Comparison of ENCODE assay signal across 15 cellular contexts in the genomic region with DNA sequence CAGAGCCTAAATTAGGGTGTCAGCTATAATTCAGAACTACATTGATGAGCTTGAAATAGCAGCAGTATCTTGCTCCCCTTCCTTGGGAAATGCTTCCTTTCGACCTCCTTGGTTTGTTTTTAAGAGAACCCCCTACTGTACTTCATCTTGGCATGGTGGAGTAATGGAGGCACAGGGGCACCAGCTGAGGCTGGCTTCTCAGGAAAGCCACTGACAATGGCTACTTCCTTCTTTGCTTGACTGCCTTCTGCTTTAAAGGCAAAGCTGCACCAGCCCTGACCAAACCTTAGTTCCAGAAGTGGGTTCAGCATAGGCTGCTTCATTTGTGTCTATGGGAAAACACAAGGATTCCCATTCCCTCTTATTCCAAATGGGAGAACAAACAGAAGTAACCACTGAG. TPM values are rescaled to one million over a fixed set of nuclear protein-coding genes. Genes with fewer than 3 reads are reported as not detected.
DNase-seq lines count a peak whose midpoint lies in the region; ATAC-seq and TF ChIP-seq lines count a peak whose summit lies in the region.
"Had no signal": no experiment of that assay in that cellular context is flagged by ENCODE, and none has a peak within 500 bp of the region (broad histone marks: within the 10 kb centered on the region; RNA-seq: fewer than 3 reads in every experiment).

No MANE protein-coding gene starts in this region.

- H3K27me3 ChIP-seq in heart right ventricle (no peaks in the 10 kb centered on the region), transverse colon (no peaks in the 10 kb centered on the region)
- H3K27me3 ChIP-seq: thyroid gland had no signal

- intact Hi-C loops in heart right ventricle (cut with DNase I): loop anchor here (5.0 to 10.0 kb wide), 5 partner anchors 88 to 128 kb away; partner anchors contain the start of gene USP3 (in 3 of the 10)
- intact Hi-C loops in Right ventricle myocardium superior (cut with DNase I): loop anchor here (5.0 kb wide), 2 partner anchors 93 to 128 kb away; partner anchors contain the start of gene USP3
- intact Hi-C loops in transverse colon (cut with DNase I; ENCODE audit: low total_unique reads): no loop called here

- no peaks in the 10 kb centered on the region for H3K36me3 Mint-ChIP-seq in T-helper 17 cell (ENCODE audit: low read depth)
- peaks cover 0 to 40% (median 12%) of the 10 kb centered on the region in 3 donors for H3K36me3 Mint-ChIP-seq in naive thymus-derived CD8-positive, alpha-beta T cell

- in situ Hi-C loops in transverse colon (cut with MboI; ENCODE audit: low pct_ligation_motif_present in 1 of 4, low pct_unique_long_range_greater_than_20kb in 1 of 4, low sequenced_read_pairs in 3 of 4): loop anchor here in 1 of 4 donors (10.0 to 25.0 kb wide), 2 partner anchors 131 to 308 kb away; partner anchors contain the start of gene APH1B

- H3K27ac ChIP-seq in heart right ventricle (peak overlapping the region; percentile 66 to 95 (median 89)), transverse colon (peak overlapping the region; percentile 90 to 97 (median 94))

- TF ChIP-seq CTCF in heart right ventricle (IDR thresholded peaks at IDR 0.05) (no peak), transverse colon (IDR thresholded peaks at IDR 0.05) (no peak)

- no peak for ATAC-seq in heart right ventricle
- ATAC-seq in Right ventricle myocardium superior (ENCODE audit: poor library complexity): no peak
- no peak for ATAC-seq in T-helper 17 cell
- no peak for ATAC-seq in naive thymus-derived CD8-positive, alpha-beta T cell

- H3K27me3 Mint-ChIP-seq in T-helper 17 cell: no peaks in the 10 kb centered on the region
- H3K27me3 Mint-ChIP-seq in naive thymus-derived CD8-positive, alpha-beta T cell: no peaks in the 10 kb centered on the region

- H3K36me3 ChIP-seq in heart right ventricle: peaks cover 0 to 42% (median 23%) of the 10 kb centered on the region in 9 donors
- H3K36me3 ChIP-seq in transverse colon: peaks cover 0 to 13% (median 3%) of the 10 kb centered on the region in 4 donors

- POLR2A ChIA-PET in naive thymus-derived CD8-positive, alpha-beta T cell (lab: Charles Lee): interaction anchor here (1.0 kb wide), 1 partner anchor 15 kb away, joined by 3 read pairs; no protein-coding TSS in a partner anchor

- TF ChIP-seq EP300 in transverse colon (IDR thresholded peaks at IDR 0.05; ENCODE audit: low read depth): no peak

- H3K4me3 Mint-ChIP-seq in T-helper 17 cell: peak overlapping the region; percentile 70
- no peak overlapping the region for H3K4me3 Mint-ChIP-seq in naive thymus-derived CD8-positive, alpha-beta T cell
- H3K4me3 Mint-ChIP-seq: HFFc6 had no signal

- peak overlapping the region; percentile 91 for H3K27ac Mint-ChIP-seq in T-helper 17 cell
- H3K27ac Mint-ChIP-seq in naive thymus-derived CD8-positive, alpha-beta T cell: peak overlapping the region in 9 of 10 donors; percentile 56 to 87 (median 79)
- H3K27ac Mint-ChIP-seq: HFFc6 had no signal

- peaks cover 14 to 67% (median 51%) of the 10 kb centered on the region in 9 donors for H3K4me1 ChIP-seq in heart right ventricle
- peaks cover 13 to 56% (median 52%) of the 10 kb centered on the region in 4 donors for H3K4me1 ChIP-seq in transverse colon

- H3K4me3 ChIP-seq in heart right ventricle: no peak overlapping the region
- no peak overlapping the region for H3K4me3 ChIP-seq in transverse colon
- H3K4me3 ChIP-seq: thyroid gland had no signal

- H3K9me3 ChIP-seq in heart right ventricle (no peaks in the 10 kb centered on the region), T-helper 17 cell (ENCODE audit: control insufficient read depth, low read length, poor library complexity, severe bottlenecking) (no peaks in the 10 kb centered on the region), transverse colon (no peaks in the 10 kb centered on the region)
- H3K9me3 ChIP-seq: thyroid gland had no signal

- TF ChIP-seq POLR2A in transverse colon (IDR thresholded peaks at IDR 0.05): no peak

- H3K4me1 Mint-ChIP-seq in T-helper 17 cell: peaks cover 47% of the 10 kb centered on the region
- H3K4me1 Mint-ChIP-seq in naive thymus-derived CD8-positive, alpha-beta T cell: peaks cover 43 to 79% (median 76%) of the 10 kb centered on the region in 4 donors

- DNase-seq in heart right ventricle: no peak
- no peak for DNase-seq in Right ventricle myocardium superior
- no peak for DNase-seq in T-helper 17 cell
- no peak for DNase-seq in naive thymus-derived CD8-positive, alpha-beta T cell
- no peak for DNase-seq in transverse colon
- no peak for DNase-seq in DMS153 treated with DMSO at 0.1 percent for 48 hours (lab: John Stamatoyannopoulos, UW; ENCODE audit: unreplicated experiment)
- DNase-seq in RPMI8226: no peak
- DNase-seq in HK-2 (ENCODE audit: unreplicated experiment): no peak
- DNase-seq: DND-41, erythroblast, HFFc6, MM.1S, NCI-H2081 treated with DMSO at 0.1 percent for 48 hours, SIG-M5, thyroid gland had no signal

- H3K9me3 Mint-ChIP-seq in naive thymus-derived CD8-positive, alpha-beta T cell: no peaks in the 10 kb centered on the region
- H3K9me3 Mint-ChIP-seq: HFFc6 had no signal

- 70 to 88% methylated on average over 1 of the region's 1 CpG for WGBS in heart right ventricle, 2 donors
- 75% methylated on average over 1 of the region's 1 CpG; no CpG with 5 or more reads in 1 of the 2 donors for WGBS in transverse colon (ENCODE audit: low coverage in 1 of 2), 2 donors

RNA-seq across cellular contexts. Expression of gene FBXL22, which starts 1.5 kb away (rescaled TPM):
- total RNA-seq in heart right ventricle: 10 to 100 TPM; 10.9 to 37.7 (median 23.5) TPM
- 10 to 100 TPM in 1 of 2 donors, 1 to 10 TPM in 1; 2.5 to 38.3 TPM for polyA plus RNA-seq in heart right ventricle
- total RNA-seq in Right ventricle myocardium superior: 31.0 TPM
- total RNA-seq in T-helper 17 cell: 1 to 10 TPM in 1 of 2 donors, under 1 TPM in 1; 0.81 to 1.1 TPM
- total RNA-seq in naive thymus-derived CD8-positive, alpha-beta T cell: 1 to 10 TPM; 2.1 to 2.7 TPM
- polyA plus RNA-seq in naive thymus-derived CD8-positive, alpha-beta T cell: 1 to 10 TPM; 1.5 to 2.0 (median 1.6) TPM
- 10 to 100 TPM in 1 of 4 donors, 1 to 10 TPM in 3; 3.0 to 28.1 (median 7.8) TPM for total RNA-seq in transverse colon
